ENCODE assay signal across 8 cellular contexts in the genomic region with DNA sequence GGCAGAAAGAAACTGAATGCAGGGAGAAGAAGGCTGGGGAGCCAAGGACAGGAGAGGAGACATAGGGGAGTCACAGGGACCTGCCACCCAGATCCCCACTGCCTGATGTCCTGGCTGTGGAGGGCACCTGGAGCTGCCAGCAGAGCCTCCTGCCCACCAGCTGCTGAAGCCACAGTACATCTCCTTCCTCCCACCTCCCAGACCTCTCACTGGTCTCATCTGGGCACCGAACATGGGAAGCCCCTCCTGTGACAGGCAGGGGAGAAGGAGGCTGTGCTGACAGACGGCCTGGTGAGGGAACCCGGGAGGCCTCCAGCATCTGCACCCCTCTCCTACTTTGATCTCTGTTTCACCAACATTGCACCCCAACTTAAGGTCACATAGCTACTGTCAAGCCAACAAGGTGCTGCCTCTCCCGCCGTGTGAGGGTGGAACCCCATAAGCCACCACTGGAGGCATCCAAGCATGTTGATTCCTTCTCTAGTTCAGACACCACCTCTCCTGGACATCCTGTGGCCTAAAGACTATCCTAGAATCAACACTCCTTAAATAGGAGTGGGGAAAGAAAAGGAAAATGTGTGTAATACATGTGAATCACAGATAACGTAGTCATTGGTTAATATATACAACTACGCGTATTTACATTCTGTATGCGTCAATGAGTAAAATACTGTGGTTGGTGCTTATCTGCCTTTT. TPM values are rescaled to one million over a fixed set of nuclear protein-coding genes. Genes with fewer than 3 reads are reported as not detected.
DNase-seq lines count a peak whose midpoint lies in the region; ATAC-seq and TF ChIP-seq lines count a peak whose summit lies in the region.

No MANE protein-coding gene starts in this region.

- H2AFZ ChIP-seq in osteoblast (ENCODE audit: low read length) = no peak overlapping the region

- H3K27me3 ChIP-seq in RWPE2 (ENCODE audit: insufficient read depth, poor library complexity, severe bottlenecking) (no peaks in the 10 kb centered on the region), osteoblast (ENCODE audit: insufficient read depth, low read length) (no peaks in the 10 kb centered on the region)

- H3K27ac ChIP-seq in RWPE2 (ENCODE audit: poor library complexity, severe bottlenecking) = no peak overlapping the region
- H3K27ac ChIP-seq in osteoblast (ENCODE audit: low read depth, low read length) = no peak overlapping the region

- peaks cover 29% of the 10 kb centered on the region for H3K4me1 ChIP-seq in RWPE2 (ENCODE audit: insufficient read depth, poor library complexity, severe bottlenecking)
- H3K4me1 ChIP-seq in osteoblast (ENCODE audit: insufficient read depth, low read length) = peaks cover 38% of the 10 kb centered on the region

- H3K4me3 ChIP-seq in RWPE2 (ENCODE audit: severe bottlenecking) (no peak overlapping the region), osteoblast (ENCODE audit: insufficient read depth, low read length) (no peak overlapping the region)

- H3K36me3 ChIP-seq in RWPE2 (ENCODE audit: low read depth) (no peaks in the 10 kb centered on the region), osteoblast (ENCODE audit: insufficient read depth, low read length) (peaks cover 3% of the 10 kb centered on the region)

- no peak overlapping the region for H3K4me2 ChIP-seq in osteoblast (ENCODE audit: insufficient read depth, low read length)

- no peaks in the 10 kb centered on the region for H3K9me3 ChIP-seq in RWPE2 (ENCODE audit: severe bottlenecking)
- no peaks in the 10 kb centered on the region for H3K9me3 ChIP-seq in osteoblast (ENCODE audit: low read depth, low read length)

- H3K79me2 ChIP-seq in osteoblast (ENCODE audit: insufficient read depth, low read length) = peaks cover 11% of the 10 kb centered on the region

- peak; percentile 29 for DNase-seq in RWPE2 (ENCODE audit: low spot score)
- peak; percentile 33 for DNase-seq in central memory CD4-positive, alpha-beta T cell
- peak; percentile 39 for DNase-seq in osteoblast (ENCODE audit: insufficient read length, low spot score, missing footprints)
- DNase-seq in DMS153 (lab: John Stamatoyannopoulos, UW) = no peak
- no peak for DNase-seq in DMS153 treated with DMSO at 0.1 percent for 48 hours (lab: John Stamatoyannopoulos, UW; ENCODE audit: unreplicated experiment)
- DNase-seq in NCI-H128 (lab: John Stamatoyannopoulos, UW; ENCODE audit: unreplicated experiment) = no peak

- H4K20me1 ChIP-seq in osteoblast (ENCODE audit: insufficient read depth, low read length) = peaks cover 2% of the 10 kb centered on the region

- ATAC-seq in RWPE2 (ENCODE audit: low read depth) (no peak), HG03196 (IDR thresholded peaks at IDR 0.05; ENCODE audit: unreplicated experiment) (no peak)

- TF ChIP-seq CTCF in GM12874 (IDR thresholded peaks at IDR 0.05; ENCODE audit: insufficient read depth, low read depth, low read length) (peak; percentile 36; the same call in 1 of the 2 replicates), RWPE2 (IDR thresholded peaks at IDR 0.05; ENCODE audit: poor library complexity, severe bottlenecking) (no peak), osteoblast (IDR thresholded peaks at IDR 0.05; ENCODE audit: extremely low read depth, low read depth, low read length) (peak; percentile 20)

RNA-seq across cellular contexts. Expression of a gene that starts 3.6 kb away (rescaled TPM):
- 13.0 and 14.7 TPM in 2 replicates for total RNA-seq in osteoblast

RNA-seq across cellular contexts. Expression of a gene that starts 4.6 kb away (rescaled TPM):
- 3.2 and 4.7 TPM in 2 replicates for total RNA-seq in osteoblast

RNA-seq across cellular contexts. Expression of a gene that starts 6.9 kb away (rescaled TPM):
- total RNA-seq in osteoblast = 11.2 and 11.5 TPM in 2 replicates

RNA-seq across cellular contexts. Expression of a gene that starts 21.8 kb away (rescaled TPM):
- total RNA-seq in osteoblast = 21.0 and 22.1 TPM in 2 replicates

Comparison
In these comparisons a context has a peak if more than half of its experiments do, and no peak if none do; other contexts are left out.
1. DNase-seq: peak in RWPE2 (single experiment), central memory CD4-positive, alpha-beta T cell (single experiment) and osteoblast (single experiment); none in DMS153 (single experiment), DMS153 treated with DMSO at 0.1 percent for 48 hours (single experiment) and NCI-H128 (single experiment).